In the genomic region with DNA sequence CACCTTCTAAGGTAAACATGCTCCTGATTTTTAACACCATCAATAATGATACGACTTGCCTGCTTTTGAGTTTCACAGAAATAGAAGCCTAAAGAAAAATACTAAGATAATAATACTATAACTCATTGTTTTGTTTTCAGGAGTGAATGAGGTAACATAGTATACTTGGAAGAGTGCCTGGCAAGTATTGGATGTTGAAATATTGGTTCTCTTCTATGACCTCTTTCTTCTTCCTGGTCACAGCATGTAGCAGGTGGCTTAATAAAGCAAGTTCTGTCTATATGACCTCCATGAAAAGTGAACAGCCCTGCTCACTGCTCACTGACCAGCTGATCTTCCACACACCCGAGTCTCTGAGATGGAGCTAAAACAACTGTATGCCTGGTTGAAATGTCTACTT, we compare ENCODE assay signal across 26 cellular contexts.
"Had no signal": no experiment of that assay in that cellular context is flagged by ENCODE, and none has a peak within 500 bp of the region (broad histone marks: within the 10 kb centered on the region; RNA-seq: fewer than 3 reads in every experiment).

No MANE protein-coding gene starts in this region.

- DNase-seq: activated CD4-positive, alpha-beta memory T cell treated with anti-CD3 and anti-CD28 coated beads for 36 hours; activated CD4-positive, alpha-beta T cell treated with anti-CD3 and anti-CD28 coated beads for 36 hours; activated CD4-positive, alpha-beta T cell treated with anti-CD3 and anti-CD28 coated beads, Interleukin-2, amount 10 ng/mL, durations not matched to agents 24 days and 14 days; activated CD4-positive, CD25-positive, alpha-beta regulatory T cell; activated CD4-positive, CD25-positive, alpha-beta regulatory T cell treated with anti-CD3 and anti-CD28 coated beads, Interleukin-2, amount 50 U/mL, for 72 hours; activated CD8-positive, alpha-beta memory T cell treated with anti-CD3 and anti-CD28 coated beads, Interleukin-2, amount 10 ng/mL, durations not matched to agents 7 days and 5 days; activated CD8-positive, alpha-beta memory T cell treated with anti-CD3 and anti-CD28 coated beads, Interleukin-2, amount 50 U/mL, for 4 hours; activated CD8-positive, alpha-beta T cell treated with anti-CD3 and anti-CD28 coated beads, Interleukin-2, amount 10 ng/mL, durations not matched to agents 7 days and 5 days; activated gamma-delta T cell; activated naive CD4-positive, alpha-beta T cell; activated naive CD4-positive, alpha-beta T cell treated with anti-CD3 and anti-CD28 coated beads, Interleukin-2, amount 10 ng/mL, durations not matched to agents 7 days and 5 days; activated naive CD8-positive, alpha-beta T cell treated with anti-CD3 and anti-CD28 coated beads, Interleukin-2, amount 10 ng/mL, durations not matched to agents 7 days and 5 days; activated T-cell treated with anti-CD3 and anti-CD28 coated beads, Interleukin-2, amount 50 U/mL, for 24 hours; activated T-cell treated with anti-CD3 and anti-CD28 coated beads, Interleukin-2, amount 50 U/mL, for 72 hours; brain microvascular endothelial cell; dorsolateral prefrontal cortex; effector memory CD4-positive, alpha-beta T cell; endodermal cell; foreskin fibroblast; T-helper 2 cell had no signal

- H3K4me1 Mint-ChIP-seq: activated CD4-positive, alpha-beta T cell treated with anti-CD3 and anti-CD28 coated beads for 36 hours; activated CD4-positive, alpha-beta T cell treated with anti-CD3 and anti-CD28 coated beads, Interleukin-2, amount 10 ng/mL, durations not matched to agents 24 days and 14 days; activated CD8-positive, alpha-beta memory T cell treated with anti-CD3 and anti-CD28 coated beads, Interleukin-2, amount 10 ng/mL, durations not matched to agents 7 days and 5 days; activated naive CD4-positive, alpha-beta T cell treated with anti-CD3 and anti-CD28 coated beads, Interleukin-2, amount 10 ng/mL, durations not matched to agents 7 days and 5 days; activated naive CD8-positive, alpha-beta T cell treated with anti-CD3 and anti-CD28 coated beads, Interleukin-2, amount 10 ng/mL, durations not matched to agents 7 days and 5 days; central memory CD8-positive, alpha-beta T cell had no signal

- H3K4me1 ChIP-seq: ascending aorta had no signal

- H3K27me3 ChIP-seq: ascending aorta, brain microvascular endothelial cell had no signal

- H3K27me3 Mint-ChIP-seq: activated CD4-positive, alpha-beta memory T cell treated with anti-CD3 and anti-CD28 coated beads for 36 hours; activated CD4-positive, alpha-beta T cell treated with anti-CD3 and anti-CD28 coated beads, Interleukin-2, amount 10 ng/mL, durations not matched to agents 24 days and 14 days; activated CD8-positive, alpha-beta memory T cell treated with anti-CD3 and anti-CD28 coated beads, Interleukin-2, amount 10 ng/mL, durations not matched to agents 7 days and 5 days; activated naive CD4-positive, alpha-beta T cell treated with anti-CD3 and anti-CD28 coated beads, Interleukin-2, amount 10 ng/mL, durations not matched to agents 7 days and 5 days; activated naive CD8-positive, alpha-beta T cell treated with anti-CD3 and anti-CD28 coated beads, Interleukin-2, amount 10 ng/mL, durations not matched to agents 7 days and 5 days; central memory CD8-positive, alpha-beta T cell; dendritic cell treated with granulocyte-macrophage colony-stimulating factor and Interleukin-4, amounts not matched to agents 40 ng/mL and 50 ng/mL, for 4 days had no signal

- H3K27ac Mint-ChIP-seq: activated CD4-positive, alpha-beta memory T cell treated with anti-CD3 and anti-CD28 coated beads for 36 hours; activated CD4-positive, alpha-beta T cell treated with anti-CD3 and anti-CD28 coated beads for 36 hours; activated CD4-positive, alpha-beta T cell treated with anti-CD3 and anti-CD28 coated beads, Interleukin-2, amount 10 ng/mL, durations not matched to agents 24 days and 14 days; activated CD8-positive, alpha-beta memory T cell treated with anti-CD3 and anti-CD28 coated beads, Interleukin-2, amount 10 ng/mL, durations not matched to agents 7 days and 5 days; activated CD8-positive, alpha-beta T cell treated with anti-CD3 and anti-CD28 coated beads, Interleukin-2, amount 10 ng/mL, durations not matched to agents 7 days and 5 days; activated naive CD4-positive, alpha-beta T cell treated with anti-CD3 and anti-CD28 coated beads, Interleukin-2, amount 10 ng/mL, durations not matched to agents 7 days and 5 days; activated naive CD4-positive, alpha-beta T cell treated with anti-CD3 and anti-CD28 coated beads, Interleukin-2, amount 50 U/mL, for 72 hours; activated naive CD8-positive, alpha-beta T cell treated with anti-CD3 and anti-CD28 coated beads, Interleukin-2, amount 10 ng/mL, durations not matched to agents 7 days and 5 days; activated T-cell treated with anti-CD3 and anti-CD28 coated beads, Interleukin-2, amount 50 U/mL, for 24 hours; activated T-cell treated with anti-CD3 and anti-CD28 coated beads, Interleukin-2, amount 50 U/mL, for 72 hours; dendritic cell treated with granulocyte-macrophage colony-stimulating factor and Interleukin-4, amounts not matched to agents 40 ng/mL and 50 ng/mL, for 4 days; endodermal cell had no signal

- H3K4me3 ChIP-seq: ascending aorta, coronary artery, dorsolateral prefrontal cortex had no signal

- H3K9me3 Mint-ChIP-seq: activated CD4-positive, alpha-beta memory T cell treated with anti-CD3 and anti-CD28 coated beads for 36 hours; activated CD4-positive, alpha-beta T cell treated with anti-CD3 and anti-CD28 coated beads, Interleukin-2, amount 10 ng/mL, durations not matched to agents 24 days and 14 days; activated naive CD4-positive, alpha-beta T cell treated with anti-CD3 and anti-CD28 coated beads, Interleukin-2, amount 10 ng/mL, durations not matched to agents 7 days and 5 days; activated T-cell treated with anti-CD3 and anti-CD28 coated beads, Interleukin-2, amount 50 U/mL, for 24 hours; activated T-cell treated with anti-CD3 and anti-CD28 coated beads, Interleukin-2, amount 50 U/mL, for 72 hours; central memory CD8-positive, alpha-beta T cell; dendritic cell treated with granulocyte-macrophage colony-stimulating factor and Interleukin-4, amounts not matched to agents 40 ng/mL and 50 ng/mL, for 4 days had no signal

- H3K27ac ChIP-seq: ascending aorta, brain microvascular endothelial cell, coronary artery, dorsolateral prefrontal cortex had no signal

- ATAC-seq: activated CD4-positive, alpha-beta T cell treated with anti-CD3 and anti-CD28 coated beads for 36 hours; activated CD8-positive, alpha-beta memory T cell treated with anti-CD3 and anti-CD28 coated beads, Interleukin-2, amount 10 ng/mL, durations not matched to agents 7 days and 5 days; activated CD8-positive, alpha-beta T cell treated with anti-CD3 and anti-CD28 coated beads, Interleukin-2, amount 10 ng/mL, durations not matched to agents 7 days and 5 days; activated naive CD4-positive, alpha-beta T cell treated with anti-CD3 and anti-CD28 coated beads, Interleukin-2, amount 50 U/mL, for 72 hours; activated T-cell treated with anti-CD3 and anti-CD28 coated beads, Interleukin-2, amount 50 U/mL, for 72 hours; esophagus mucosa had no signal

- H3K36me3 Mint-ChIP-seq: activated CD4-positive, alpha-beta memory T cell treated with anti-CD3 and anti-CD28 coated beads for 36 hours; activated CD8-positive, alpha-beta memory T cell treated with anti-CD3 and anti-CD28 coated beads, Interleukin-2, amount 10 ng/mL, durations not matched to agents 7 days and 5 days; activated naive CD4-positive, alpha-beta T cell treated with anti-CD3 and anti-CD28 coated beads, Interleukin-2, amount 10 ng/mL, durations not matched to agents 7 days and 5 days; activated naive CD4-positive, alpha-beta T cell treated with anti-CD3 and anti-CD28 coated beads, Interleukin-2, amount 50 U/mL, for 72 hours; activated naive CD8-positive, alpha-beta T cell treated with anti-CD3 and anti-CD28 coated beads, Interleukin-2, amount 10 ng/mL, durations not matched to agents 7 days and 5 days had no signal

- H3K9me3 ChIP-seq: ascending aorta had no signal

- H3K4me3 Mint-ChIP-seq: activated CD4-positive, alpha-beta memory T cell treated with anti-CD3 and anti-CD28 coated beads for 36 hours; activated CD4-positive, alpha-beta T cell treated with anti-CD3 and anti-CD28 coated beads for 36 hours; activated CD4-positive, alpha-beta T cell treated with anti-CD3 and anti-CD28 coated beads, Interleukin-2, amount 10 ng/mL, durations not matched to agents 24 days and 14 days; activated CD8-positive, alpha-beta memory T cell treated with anti-CD3 and anti-CD28 coated beads, Interleukin-2, amount 10 ng/mL, durations not matched to agents 7 days and 5 days; activated CD8-positive, alpha-beta T cell treated with anti-CD3 and anti-CD28 coated beads, Interleukin-2, amount 10 ng/mL, durations not matched to agents 7 days and 5 days; activated naive CD4-positive, alpha-beta T cell treated with anti-CD3 and anti-CD28 coated beads, Interleukin-2, amount 10 ng/mL, durations not matched to agents 7 days and 5 days; activated naive CD8-positive, alpha-beta T cell treated with anti-CD3 and anti-CD28 coated beads, Interleukin-2, amount 10 ng/mL, durations not matched to agents 7 days and 5 days; activated T-cell treated with anti-CD3 and anti-CD28 coated beads, Interleukin-2, amount 50 U/mL, for 24 hours; activated T-cell treated with anti-CD3 and anti-CD28 coated beads, Interleukin-2, amount 50 U/mL, for 72 hours; central memory CD8-positive, alpha-beta T cell; dendritic cell treated with granulocyte-macrophage colony-stimulating factor and Interleukin-4, amounts not matched to agents 40 ng/mL and 50 ng/mL, for 4 days; endodermal cell had no signal

- H3K36me3 ChIP-seq: ascending aorta, brain microvascular endothelial cell had no signal
